1 cellular context compared by ENCODE assay signal in genomic region chr3:88078930-88079329, GRCh38.
TF ChIP-seq lines count a peak whose summit lies in the region.

No MANE protein-coding gene starts in this region.

TF ChIP-seq in HepG2, 621 proteins besides CTCF, POLR2A, EP300 and RAD21:
- TF ChIP-seq ZNF563 (CRISPR knock-in tag; IDR thresholded peaks at IDR 0.05) = no peak
- no peak for TF ChIP-seq REPIN1 (CRISPR knock-in tag; IDR thresholded peaks at IDR 0.05; ENCODE audit: borderline replicate concordance, low read depth)
- peak; percentile 89 to 93 for TF ChIP-seq MAFK (conservative IDR thresholded peaks at IDR 0.05 in 1 of 2, IDR thresholded peaks at IDR 0.05 in 1 of 2; ENCODE audit: low read length in 2 of 2)
- no peak for TF ChIP-seq HMGXB4 (CRISPR knock-in tag; IDR thresholded peaks at IDR 0.05; ENCODE audit: borderline replicate concordance in 1 of 2, low read depth in 1 of 2)
- peak; percentile 89 for TF ChIP-seq MAFF (IDR thresholded peaks at IDR 0.05; ENCODE audit: low read depth, low read length)
- TF ChIP-seq, protein P1, sequence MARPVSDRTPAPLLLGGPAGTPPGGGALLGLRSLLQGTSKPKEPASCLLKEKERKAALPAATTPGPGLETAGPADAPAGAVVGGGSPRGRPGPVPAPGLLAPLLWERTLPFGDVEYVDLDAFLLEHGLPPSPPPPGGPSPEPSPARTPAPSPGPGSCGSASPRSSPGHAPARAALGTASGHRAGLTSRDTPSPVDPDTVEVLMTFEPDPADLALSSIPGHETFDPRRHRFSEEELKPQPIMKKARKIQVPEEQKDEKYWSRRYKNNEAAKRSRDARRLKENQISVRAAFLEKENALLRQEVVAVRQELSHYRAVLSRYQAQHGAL (CRISPR knock-in tag; IDR thresholded peaks at IDR 0.05; ENCODE audit: not compliant biosample characterization) = no peak
- no peak for TF ChIP-seq ZFP36L2 (CRISPR knock-in tag; IDR thresholded peaks at IDR 0.05)
- no peak for TF ChIP-seq PAWR (CRISPR knock-in tag; IDR thresholded peaks at IDR 0.05; ENCODE audit: borderline replicate concordance)
